ENCODE assay signal across 1 cellular context in genomic region chr22:42160251-42160650, GRCh38.
TF ChIP-seq lines count a peak whose summit lies in the region.

No MANE protein-coding gene starts in this region.

TF ChIP-seq in IMR-90, 13 proteins besides CTCF, POLR2A, EP300 and RAD21:
- no peak for TF ChIP-seq CEBPB (IDR thresholded peaks at IDR 0.05; ENCODE audit: low read depth, low read length)
- TF ChIP-seq USF2 (IDR thresholded peaks at IDR 0.05; ENCODE audit: low read depth, low read length) = no peak
- no peak for TF ChIP-seq MAZ (IDR thresholded peaks at IDR 0.05; ENCODE audit: borderline replicate concordance, low read depth, low read length)
- no peak for TF ChIP-seq NFE2L2 (IDR thresholded peaks at IDR 0.05; ENCODE audit: low read depth, low read length)
- TF ChIP-seq SMC3 (IDR thresholded peaks at IDR 0.05; ENCODE audit: low read depth, low read length) = no peak
- TF ChIP-seq, protein P1, sequence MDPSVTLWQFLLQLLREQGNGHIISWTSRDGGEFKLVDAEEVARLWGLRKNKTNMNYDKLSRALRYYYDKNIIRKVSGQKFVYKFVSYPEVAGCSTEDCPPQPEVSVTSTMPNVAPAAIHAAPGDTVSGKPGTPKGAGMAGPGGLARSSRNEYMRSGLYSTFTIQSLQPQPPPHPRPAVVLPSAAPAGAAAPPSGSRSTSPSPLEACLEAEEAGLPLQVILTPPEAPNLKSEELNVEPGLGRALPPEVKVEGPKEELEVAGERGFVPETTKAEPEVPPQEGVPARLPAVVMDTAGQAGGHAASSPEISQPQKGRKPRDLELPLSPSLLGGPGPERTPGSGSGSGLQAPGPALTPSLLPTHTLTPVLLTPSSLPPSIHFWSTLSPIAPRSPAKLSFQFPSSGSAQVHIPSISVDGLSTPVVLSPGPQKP (IDR thresholded peaks at IDR 0.05; ENCODE audit: borderline replicate concordance, low read depth, low read length) = no peak
- no peak for TF ChIP-seq FOS (IDR thresholded peaks at IDR 0.05; ENCODE audit: low read depth, low read length)
- TF ChIP-seq RCOR1 (IDR thresholded peaks at IDR 0.05; ENCODE audit: insufficient replicate concordance, low read length) = no peak
TF ChIP-seq in IMR-90: peak in this region for 0.
